In the genomic region with DNA sequence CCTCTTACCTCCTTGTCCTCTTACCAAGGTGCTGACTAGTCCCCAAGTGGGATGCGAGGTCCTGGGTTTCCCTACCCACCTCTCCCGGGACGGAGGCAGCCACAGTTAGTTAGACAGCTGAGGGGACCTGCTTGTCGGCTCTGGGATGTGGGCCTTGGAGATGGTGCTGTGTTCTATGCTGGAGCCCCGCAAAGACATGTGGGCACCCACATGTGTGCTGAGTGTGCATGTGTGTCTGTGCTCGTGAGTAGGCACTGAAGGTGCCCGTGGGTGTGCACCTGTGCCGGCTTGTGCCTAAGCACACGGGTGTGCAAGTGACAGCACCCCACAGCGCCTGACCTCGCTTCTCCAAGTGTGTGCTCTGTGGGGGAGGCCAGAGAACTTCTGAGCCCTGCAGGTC, we compare ENCODE assay signal across 9 cellular contexts.
DNase-seq lines count a peak whose midpoint lies in the region; ATAC-seq, FAIRE-seq and TF ChIP-seq lines count a peak whose summit lies in the region.
"Had no signal": no experiment of that assay in that cellular context is flagged by ENCODE, and none has a peak within 500 bp of the region (broad histone marks: within the 10 kb centered on the region; RNA-seq: fewer than 3 reads in every experiment).

No MANE protein-coding gene starts in this region.

- H3K36me3 ChIP-seq in CD8-positive, alpha-beta T cell (ENCODE audit: insufficient read depth, low read length), result no peaks in the 10 kb centered on the region
- H3K36me3 ChIP-seq in MM.1S (replicated peaks; ENCODE audit: insufficient read depth, low read length) (no peaks in the 10 kb centered on the region), fibroblast of lung (ENCODE audit: control insufficient read depth, insufficient read depth, low read length) (no peaks in the 10 kb centered on the region), rectal smooth muscle tissue (ENCODE audit: control insufficient read depth, insufficient read depth, low read length) (no peaks in the 10 kb centered on the region)

- no peaks in the 10 kb centered on the region for H3K9me3 Mint-ChIP-seq in CD8-positive, alpha-beta T cell
- H3K9me3 Mint-ChIP-seq: activated T-helper 2 cell treated with anti-CD3 and anti-CD28 coated beads, Interferon-gamma antibody, Interleukin-2, Interleukin-4, amounts not matched to agents 10 μg/mL and 5 μg/mL and 100 μg/mL, durations not matched to agents 14 hours and 24 hours and 36 hours had no signal

- ATAC-seq in CD8-positive, alpha-beta T cell, result no peak
- no peak for ATAC-seq in HG03045 (IDR thresholded peaks at IDR 0.05; ENCODE audit: unreplicated experiment)

- CTCF ChIA-PET in CD8-positive, alpha-beta T cell (lab: Charles Lee), result no interaction called here

- no peak overlapping the region for H3K27ac Mint-ChIP-seq in CD8-positive, alpha-beta T cell
- H3K27ac Mint-ChIP-seq: activated T-helper 2 cell treated with anti-CD3 and anti-CD28 coated beads, Interferon-gamma antibody, Interleukin-2, Interleukin-4, amounts not matched to agents 10 μg/mL and 5 μg/mL and 100 μg/mL, durations not matched to agents 14 hours and 24 hours and 36 hours had no signal

- peaks cover 26% of the 10 kb centered on the region for H3K27me3 Mint-ChIP-seq in CD8-positive, alpha-beta T cell (ENCODE audit: low read depth)

- H3K4me3 Mint-ChIP-seq in CD8-positive, alpha-beta T cell, result peak overlapping the region; percentile 68

- DNase-seq in CD8-positive, alpha-beta T cell, result no peak
- DNase-seq in MM.1S (no peak), fibroblast of lung (ENCODE audit: low read depth in 2 of 2) (no peak), GM19239 (ENCODE audit: insufficient read length, low spot score) (no peak), GM19238 (ENCODE audit: insufficient read length, low spot score) (no peak)
- DNase-seq: NCI-H2081 had no signal

- no peaks in the 10 kb centered on the region for H3K9me2 ChIP-seq in MM.1S (replicated peaks; ENCODE audit: insufficient read depth, low read length)

- no peaks in the 10 kb centered on the region for H3K27me3 ChIP-seq in CD8-positive, alpha-beta T cell (ENCODE audit: insufficient read depth, low read length)
- no peaks in the 10 kb centered on the region for H3K27me3 ChIP-seq in MM.1S (replicated peaks; ENCODE audit: insufficient read depth, low read length)
- peaks cover 17% of the 10 kb centered on the region for H3K27me3 ChIP-seq in fibroblast of lung (ENCODE audit: control insufficient read depth, insufficient read depth, low read length)
- no peaks in the 10 kb centered on the region for H3K27me3 ChIP-seq in rectal smooth muscle tissue (ENCODE audit: control insufficient read depth, insufficient read depth, low read length)

- H4K20me1 ChIP-seq in MM.1S (ENCODE audit: insufficient read depth, low read length) (no peaks in the 10 kb centered on the region), fibroblast of lung (ENCODE audit: control insufficient read depth, extremely low read depth, insufficient read depth, low read length) (no peaks in the 10 kb centered on the region)

- H3K36me3 Mint-ChIP-seq in CD8-positive, alpha-beta T cell, result no peaks in the 10 kb centered on the region

- H3K4me1 Mint-ChIP-seq in CD8-positive, alpha-beta T cell (ENCODE audit: low read depth), result peaks cover 12% of the 10 kb centered on the region

- POLR2A ChIA-PET in CD8-positive, alpha-beta T cell (lab: Charles Lee), result no interaction called here

- H2AFZ ChIP-seq in MM.1S (ENCODE audit: low read length) (no peak overlapping the region), fibroblast of lung (ENCODE audit: low read length) (no peak overlapping the region)

- no peak overlapping the region for H3K4me3 ChIP-seq in CD8-positive, alpha-beta T cell (ENCODE audit: low read depth, low read length)
- H3K4me3 ChIP-seq in MM.1S (ENCODE audit: low read length) (peak overlapping the region; percentile 53), fibroblast of lung (replicated peaks in 1 of 4; ENCODE audit: control extremely low read depth in 1 of 4, insufficient read depth in 1 of 4, low read depth in 3 of 4, low read length in 4 of 4) (peak overlapping the region in 1 of 4 experiments; percentile 9), rectal smooth muscle tissue (ENCODE audit: low read length) (peak overlapping the region; percentile 29)

- peaks cover 14% of the 10 kb centered on the region for H3K4me1 ChIP-seq in CD8-positive, alpha-beta T cell (ENCODE audit: insufficient read depth, low read length)
- H3K4me1 ChIP-seq in MM.1S (ENCODE audit: low read length), result 0 out of 2 replicates have a peak, but pooled peaks cover 3% of the 10 kb centered on the region
- peaks cover 4% of the 10 kb centered on the region for H3K4me1 ChIP-seq in fibroblast of lung (ENCODE audit: control insufficient read depth, extremely low read depth, insufficient read depth, low read length)
- H3K4me1 ChIP-seq in rectal smooth muscle tissue (ENCODE audit: control insufficient read depth, insufficient read depth, low read length), result peaks cover 4% of the 10 kb centered on the region

- H3K9ac ChIP-seq in MM.1S (ENCODE audit: low read length), result no peak overlapping the region; the same call in 1 of the 2 replicates
- H3K9ac ChIP-seq in fibroblast of lung (ENCODE audit: insufficient read depth, low read length), result no peak overlapping the region
- no peak overlapping the region for H3K9ac ChIP-seq in rectal smooth muscle tissue (ENCODE audit: low read length)

- H3K4me2 ChIP-seq in MM.1S (ENCODE audit: low read depth, low read length) (peak overlapping the region; percentile 84), fibroblast of lung (ENCODE audit: extremely low read depth, insufficient read depth, low read length) (peak overlapping the region; percentile 35)

- intact Hi-C loops in CD8-positive, alpha-beta T cell (cut with DNase I, micrococcal nuclease), result no loop called here

- no peak overlapping the region for H3K27ac ChIP-seq in CD8-positive, alpha-beta T cell (ENCODE audit: low read depth, low read length)
- H3K27ac ChIP-seq in MM.1S (ENCODE audit: low read length) (no peak overlapping the region), fibroblast of lung (ENCODE audit: insufficient read depth, low read length) (no peak overlapping the region), rectal smooth muscle tissue (ENCODE audit: low read depth, low read length) (no peak overlapping the region)

- TF ChIP-seq CTCF in CD8-positive, alpha-beta T cell (IDR thresholded peaks at IDR 0.05), result no peak
- no peak for TF ChIP-seq CTCF in MM.1S (IDR thresholded peaks at IDR 0.05; ENCODE audit: low read length)
- no peak for TF ChIP-seq CTCF in fibroblast of lung (conservative IDR thresholded peaks at IDR 0.05 in 1 of 2, IDR thresholded peaks at IDR 0.05 in 1 of 2; ENCODE audit: low read depth in 1 of 2, low read length in 2 of 2)

- FAIRE-seq in GM19239 (lab: Jason Lieb, UNC), result no peak

- H3K79me2 ChIP-seq in MM.1S (ENCODE audit: low read length), result no peaks in the 10 kb centered on the region
- no peaks in the 10 kb centered on the region for H3K79me2 ChIP-seq in fibroblast of lung (ENCODE audit: control insufficient read depth, insufficient read depth, low read length)

- no peaks in the 10 kb centered on the region for H3K9me3 ChIP-seq in CD8-positive, alpha-beta T cell (ENCODE audit: low read length)
- H3K9me3 ChIP-seq in MM.1S (replicated peaks; ENCODE audit: insufficient read depth, low read length), result no peaks in the 10 kb centered on the region
- H3K9me3 ChIP-seq in fibroblast of lung (ENCODE audit: control insufficient read depth, insufficient read depth, low read depth, low read length), result no peaks in the 10 kb centered on the region

- no peaks in the 10 kb centered on the region for H3F3A ChIP-seq in MM.1S (ENCODE audit: insufficient read depth, low read length)
